ENCODE assay signal across 8 cellular contexts in genomic region chr17:17496189-17497064, GRCh38. TPM values are rescaled to one million over a fixed set of nuclear protein-coding genes. Genes with fewer than 3 reads are reported as not detected.
A peak's percentile ranks its signal among the peaks of the same experiment; 100 is the strongest.
DNase-seq lines count a peak whose midpoint lies in the region; ATAC-seq and TF ChIP-seq lines count a peak whose summit lies in the region.

A gene with protein sequence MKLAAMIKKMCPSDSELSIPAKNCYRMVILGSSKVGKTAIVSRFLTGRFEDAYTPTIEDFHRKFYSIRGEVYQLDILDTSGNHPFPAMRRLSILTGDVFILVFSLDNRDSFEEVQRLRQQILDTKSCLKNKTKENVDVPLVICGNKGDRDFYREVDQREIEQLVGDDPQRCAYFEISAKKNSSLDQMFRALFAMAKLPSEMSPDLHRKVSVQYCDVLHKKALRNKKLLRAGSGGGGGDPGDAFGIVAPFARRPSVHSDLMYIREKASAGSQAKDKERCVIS (minus strand): TSS chr17:17496395. CDS start chr17:17496181, 214 bp downstream.

- H4K20me1 ChIP-seq in GM23338 (replicated peaks; ENCODE audit: insufficient read depth): peaks cover 15% of the 10 kb centered on the region; the same call in 1 of the 2 replicates
- H4K20me1 ChIP-seq in MM.1S (ENCODE audit: insufficient read depth, low read length): no peaks in the 10 kb centered on the region

- H3K9me3 ChIP-seq in MM.1S (replicated peaks; ENCODE audit: insufficient read depth, low read length) (no peaks in the 10 kb centered on the region), right atrium auricular region (no peaks in the 10 kb centered on the region)

- H3K4me3 Mint-ChIP-seq in GM23338: peak within 1 kb of the TSS; percentile 76

- H3K4me3 ChIP-seq in GM23338 (peak within 1 kb of the TSS; percentile 91), MM.1S (ENCODE audit: low read length) (peak within 1 kb of the TSS; percentile 73), right atrium auricular region (peak within 1 kb of the TSS; percentile 69 to 81), urinary bladder (ENCODE audit: low read depth, low read length) (peak within 1 kb of the TSS; percentile 47)

- no peak within 1 kb of the TSS for H3K27ac ChIP-seq in GM23338 (ENCODE audit: low read depth)
- no peak within 1 kb of the TSS for H3K27ac ChIP-seq in MM.1S (ENCODE audit: low read length)
- H3K27ac ChIP-seq in right atrium auricular region: peak within 1 kb of the TSS; percentile 95 to 96
- H3K27ac ChIP-seq in urinary bladder (ENCODE audit: low read depth): peak within 1 kb of the TSS; percentile 28

- H3K9me2 ChIP-seq in GM23338 (ENCODE audit: insufficient read depth) (no peaks in the 10 kb centered on the region), MM.1S (replicated peaks; ENCODE audit: insufficient read depth, low read length) (no peaks in the 10 kb centered on the region)

- H3K79me2 ChIP-seq in GM23338 (replicated peaks; ENCODE audit: insufficient read depth): no peaks in the 10 kb centered on the region
- no peaks in the 10 kb centered on the region for H3K79me2 ChIP-seq in MM.1S (ENCODE audit: low read length)

- H3K4me2 ChIP-seq in GM23338: peak within 1 kb of the TSS; percentile 96
- peak within 1 kb of the TSS; percentile 100 for H3K4me2 ChIP-seq in MM.1S (ENCODE audit: low read depth, low read length)

- H3K36me3 ChIP-seq in GM23338 (ENCODE audit: insufficient read depth) (no peaks in the 10 kb centered on the region), MM.1S (replicated peaks; ENCODE audit: insufficient read depth, low read length) (no peaks in the 10 kb centered on the region), right atrium auricular region (peaks cover 16% of the 10 kb centered on the region), urinary bladder (ENCODE audit: insufficient read depth) (peaks cover 2% of the 10 kb centered on the region)

- H3K27me3 ChIP-seq in GM23338 (ENCODE audit: insufficient read depth) (peaks cover 25% of the 10 kb centered on the region), MM.1S (replicated peaks; ENCODE audit: insufficient read depth, low read length) (peaks cover 6% of the 10 kb centered on the region), right atrium auricular region (no peaks in the 10 kb centered on the region)

- H3K9ac ChIP-seq in MM.1S (ENCODE audit: low read length): peak within 1 kb of the TSS; percentile 65; the same call in 1 of the 2 replicates

- ATAC-seq in GM23338: peak; percentile 76

- no peak within 1 kb of the TSS for H3K27ac Mint-ChIP-seq in GM23338

- under 1% methylated on average over 93 of the region's 93 CpGs for WGBS in urinary bladder

- H3F3A ChIP-seq in GM23338 (replicated peaks; ENCODE audit: low read depth) (peaks cover 3% of the 10 kb centered on the region), MM.1S (ENCODE audit: insufficient read depth, low read length) (peaks cover 14% of the 10 kb centered on the region; the same call in 1 of the 2 replicates)

- H3K4me1 Mint-ChIP-seq in GM23338: peaks cover 37% of the 10 kb centered on the region

- TF ChIP-seq CTCF in GM23338 (conservative IDR thresholded peaks at IDR 0.05; ENCODE audit: low read depth in 2 of 2) (peak; percentile 67 to 83), MM.1S (IDR thresholded peaks at IDR 0.05; ENCODE audit: low read length) (peak; percentile 88), right atrium auricular region (IDR thresholded peaks at IDR 0.05) (peak; percentile 94 to 100)

- peaks cover 13% of the 10 kb centered on the region; the same call in 2 of the 3 replicates for H3K36me3 Mint-ChIP-seq in GM23338 (ENCODE audit: low read depth)

- no peaks in the 10 kb centered on the region; the same call in 2 of the 3 replicates for H3K9me3 Mint-ChIP-seq in GM23338

- H3K27me3 Mint-ChIP-seq in GM23338 (ENCODE audit: insufficient read depth, low read depth, poor library complexity): peaks cover 35% of the 10 kb centered on the region

- peak; percentile 91 for DNase-seq in DMS53 (lab: John Stamatoyannopoulos, UW)
- DNase-seq in GM23338 (ENCODE audit: low spot score): peak; percentile 87
- DNase-seq in MM.1S: peak; percentile 84
- DNase-seq in T follicular helper cell (ENCODE audit: low read depth): peak; percentile 69
- peak; percentile 65 for DNase-seq in amniotic stem cell (lab: John Stamatoyannopoulos, UW)
- DNase-seq in right atrium auricular region (ENCODE audit: low spot score): peak; percentile 93
- DNase-seq in pulmonary artery endothelial cell (ENCODE audit: low read depth, low spot score): peak; percentile 43

- H3K4me1 ChIP-seq in GM23338 (ENCODE audit: insufficient read depth): peaks cover 29% of the 10 kb centered on the region
- peaks cover 12% of the 10 kb centered on the region; the same call in 1 of the 2 replicates for H3K4me1 ChIP-seq in MM.1S (ENCODE audit: low read length)
- H3K4me1 ChIP-seq in right atrium auricular region: peaks cover 0 to 44% of the 10 kb centered on the region in 2 donors
- no peaks in the 10 kb centered on the region for H3K4me1 ChIP-seq in urinary bladder (ENCODE audit: insufficient read depth)

- H2AFZ ChIP-seq in GM23338: peak within 1 kb of the TSS; percentile 99
- H2AFZ ChIP-seq in MM.1S (ENCODE audit: low read length): peak within 1 kb of the TSS; percentile 95

TF ChIP-seq in GM23338, 12 proteins besides CTCF, POLR2A, EP300 and RAD21:
- TF ChIP-seq ETS1 (IDR thresholded peaks at IDR 0.05): no peak
- TF ChIP-seq POLR2AphosphoS5 (IDR thresholded peaks at IDR 0.05; ENCODE audit: low read depth): peak; percentile 84
- TF ChIP-seq CREB1 (CRISPR knock-in tag; IDR thresholded peaks at IDR 0.05; ENCODE audit: low read depth): peak; percentile 79

RNA-seq across cellular contexts. Expression of the gene that starts here (rescaled TPM):
- total RNA-seq in GM23338 (2014; rRNA removed; shearing (Covaris generic)): 1.4 and 3.7 TPM in 2 replicates
- polyA plus RNA-seq in GM23338 (2016; fragmentation: Nextera tagmentation; extraction: Ambion mirVana) (3.6 and 3.9 TPM in 2 replicates), urinary bladder (12.5 TPM)
- total RNA-seq in right atrium auricular region (100 to 1,000 TPM in 1 of 2 donors, 10 to 100 TPM in 1; 37.9 to 131 TPM), pulmonary artery endothelial cell (9.2 and 14.7 TPM in 2 replicates), urinary bladder (2.6 TPM)

Comparison
In these comparisons a context has a peak if more than half of its experiments do, and no peak if none do; other contexts are left out.
1. DNase-seq: peak in every context shown above with its lines; median percentile 93 in right atrium auricular region; 91 in DMS53; 87 in GM23338; 84 in MM.1S; 69 in T follicular helper cell; 65 in amniotic stem cell; 43 in pulmonary artery endothelial cell.
2. H3K27ac ChIP-seq: peak in right atrium auricular region (2 of 2) and urinary bladder (single experiment); none in GM23338 (single experiment) and MM.1S (single experiment).
3. Peak in every context shown above with its lines, with median percentiles within 50 percentile points of each other: H3K4me3 ChIP-seq and CTCF ChIP-seq.